ENCODE assay signal across 30 cellular contexts in the genomic region with DNA sequence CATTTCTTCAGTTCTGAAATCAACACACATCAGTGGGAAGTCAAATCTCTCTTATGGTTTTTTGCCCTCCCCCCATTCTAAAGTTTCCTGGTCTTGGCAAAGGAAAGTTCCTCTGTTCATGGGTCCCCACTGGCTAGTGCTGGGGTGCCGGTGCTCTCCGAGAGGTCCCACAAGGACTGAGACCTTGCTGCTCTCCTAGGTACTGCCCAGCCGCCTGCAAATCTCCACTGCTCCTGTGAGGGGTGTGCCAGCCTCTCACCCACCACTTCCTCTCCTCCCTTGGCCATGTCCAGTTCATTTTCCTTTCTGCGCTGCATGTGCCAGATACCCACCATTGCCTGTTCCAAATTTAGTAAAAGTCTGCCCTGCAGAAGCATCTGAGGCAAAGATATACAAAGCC. TPM values are rescaled to one million over a fixed set of nuclear protein-coding genes. Genes with fewer than 3 reads are reported as not detected.
"Had no signal": no experiment of that assay in that cellular context is flagged by ENCODE, and none has a peak within 500 bp of the region (broad histone marks: within the 10 kb centered on the region; RNA-seq: fewer than 3 reads in every experiment).

No MANE protein-coding gene starts in this region.

- H3K36me3 ChIP-seq: neutrophil, ovary, right lobe of liver, sigmoid colon, stomach, thoracic aorta, thyroid gland, tibial nerve, vagina had no signal

- H3K4me3 ChIP-seq: ovary, psoas muscle, right lobe of liver, sigmoid colon, stomach, thoracic aorta, thyroid gland, tibial nerve, vagina had no signal

- H3K27ac Mint-ChIP-seq: naive thymus-derived CD8-positive, alpha-beta T cell; natural killer cell treated with Interleukin-12 subunit alpha and Interleukin-12 subunit beta and Interleukin-15 and Interleukin-18, amount 100 ng/mL, for 72 hours; nephron progenitor cell; progenitor cell of endocrine pancreas; stimulated activated effector memory CD8-positive, alpha-beta T cell treated with anti-CD3 and anti-CD28 coated beads, Interleukin-12 subunit alpha, Interleukin-12 subunit beta, amount 100 ng/mL, for 72 hours; stimulated activated naive B cell treated with anti-CD40 and anti-IgM and Interleukin-4, amounts not matched to agents 10 μg/mL and 1 μg/mL and 100 μg/mL, for 72 hours; stimulated activated naive CD8-positive, alpha-beta T cell treated with anti-CD3 and anti-CD28 coated beads, Interleukin-15, Interleukin-2, amounts not matched to agents 100 ng/mL and 50 ng/mL, for 24 hours; type B pancreatic cell had no signal

- DNase-seq: naive B cell; naive thymus-derived CD8-positive, alpha-beta T cell; nephron progenitor cell; occipital lobe; ovary; posterior cingulate gyrus; psoas muscle; right cardiac atrium; right lobe of liver; sigmoid colon; small intestine; stimulated activated CD4-positive, alpha-beta T cell treated with anti-CD3 and anti-CD28 coated beads, Interleukin-15, amount 100 ng/mL, for 24 hours; stimulated activated CD4-positive, alpha-beta T cell treated with anti-CD3 and anti-CD28 coated beads, Interleukin-2, amount 100 ng/mL, for 24 hours; stimulated activated CD4-positive, alpha-beta T cell treated with anti-CD3 and anti-CD28 coated beads, Interleukin-2, amount 100 ng/mL, for 48 hours; stimulated activated CD4-positive, alpha-beta T cell treated with anti-CD3 and anti-CD28 coated beads, Interleukin-4, amount 100 ng/mL, for 24 hours; stimulated activated naive B cell treated with anti-CD40 and anti-IgM and Interleukin-4, amounts not matched to agents 10 μg/mL and 1 μg/mL and 100 μg/mL, for 72 hours; stimulated activated naive CD4-positive, alpha-beta T cell treated with Interleukin-2 at 50 U/mL for 16 hours; stomach; thyroid gland had no signal

- H3K27ac ChIP-seq: neutrophil, ovary, parathyroid adenoma, psoas muscle, right lobe of liver, sigmoid colon, stomach, thoracic aorta, thyroid gland, tibial nerve, vagina had no signal

- H2AFZ ChIP-seq: parathyroid adenoma had no signal

- H3K9ac ChIP-seq: parathyroid adenoma had no signal

- H3K9me3 ChIP-seq: neutrophil, ovary, psoas muscle, right lobe of liver, sigmoid colon, stomach, thoracic aorta, thyroid gland, tibial nerve, vagina had no signal

- ATAC-seq: naive thymus-derived CD8-positive, alpha-beta T cell; natural killer cell treated with Interleukin-12 subunit alpha and Interleukin-12 subunit beta and Interleukin-15 and Interleukin-18, amount 100 ng/mL, for 72 hours; psoas muscle; right cardiac atrium; right lobe of liver; stimulated activated effector memory CD8-positive, alpha-beta T cell treated with anti-CD3 and anti-CD28 coated beads, Interleukin-12 subunit alpha, Interleukin-12 subunit beta, amount 100 ng/mL, for 72 hours; stimulated activated naive B cell treated with anti-CD40 and anti-IgM and Interleukin-4, amounts not matched to agents 10 μg/mL and 1 μg/mL and 100 μg/mL, for 72 hours had no signal

- H3K4me1 ChIP-seq: parathyroid adenoma, psoas muscle, right lobe of liver, sigmoid colon, stomach, thyroid gland, tibial nerve, vagina had no signal

- H3K9me3 Mint-ChIP-seq: naive B cell; natural killer cell treated with Interleukin-12 subunit alpha and Interleukin-12 subunit beta and Interleukin-15 and Interleukin-18, amount 100 ng/mL, for 72 hours; neural crest cell; stimulated activated effector memory CD8-positive, alpha-beta T cell treated with anti-CD3 and anti-CD28 coated beads, Interleukin-12 subunit alpha, Interleukin-12 subunit beta, amount 100 ng/mL, for 72 hours; stimulated activated naive B cell treated with anti-CD40 and anti-IgM and Interleukin-4, amounts not matched to agents 10 μg/mL and 1 μg/mL and 100 μg/mL, for 72 hours had no signal

- H3K4me1 Mint-ChIP-seq: naive thymus-derived CD8-positive, alpha-beta T cell; neural crest cell; stimulated activated effector memory CD8-positive, alpha-beta T cell treated with anti-CD3 and anti-CD28 coated beads, Interleukin-12 subunit alpha, Interleukin-12 subunit beta, amount 100 ng/mL, for 72 hours had no signal

- H3K79me2 ChIP-seq: parathyroid adenoma had no signal

- H3K27me3 Mint-ChIP-seq: progenitor cell of endocrine pancreas had no signal

- H3K4me3 Mint-ChIP-seq: naive B cell; naive thymus-derived CD8-positive, alpha-beta T cell; natural killer cell treated with Interleukin-12 subunit alpha and Interleukin-12 subunit beta and Interleukin-15 and Interleukin-18, amount 100 ng/mL, for 72 hours; nephron progenitor cell; neural crest cell; stimulated activated effector memory CD8-positive, alpha-beta T cell treated with anti-CD3 and anti-CD28 coated beads, Interleukin-12 subunit alpha, Interleukin-12 subunit beta, amount 100 ng/mL, for 72 hours; stimulated activated naive B cell treated with anti-CD40 and anti-IgM and Interleukin-4, amounts not matched to agents 10 μg/mL and 1 μg/mL and 100 μg/mL, for 72 hours; stimulated activated naive CD8-positive, alpha-beta T cell treated with anti-CD3 and anti-CD28 coated beads, Interleukin-15, Interleukin-2, amounts not matched to agents 100 ng/mL and 50 ng/mL, for 24 hours; type B pancreatic cell had no signal

- H3K27me3 ChIP-seq: neutrophil, ovary, right lobe of liver, sigmoid colon, thyroid gland, vagina had no signal

- H3K36me3 Mint-ChIP-seq: naive thymus-derived CD8-positive, alpha-beta T cell; natural killer cell treated with Interleukin-12 subunit alpha and Interleukin-12 subunit beta and Interleukin-15 and Interleukin-18, amount 100 ng/mL, for 72 hours; stimulated activated effector memory CD8-positive, alpha-beta T cell treated with anti-CD3 and anti-CD28 coated beads, Interleukin-12 subunit alpha, Interleukin-12 subunit beta, amount 100 ng/mL, for 72 hours; stimulated activated naive B cell treated with anti-CD40 and anti-IgM and Interleukin-4, amounts not matched to agents 10 μg/mL and 1 μg/mL and 100 μg/mL, for 72 hours; type B pancreatic cell had no signal

RNA-seq across cellular contexts. Expression of gene INHBA, which starts 17.2 kb away (rescaled TPM):
- polyA plus RNA-seq: naive thymus-derived CD8-positive, alpha-beta T cell had no signal
